Comparison of ENCODE assay signal across 11 cellular contexts in genomic region chr5:38433160-38433861, GRCh38.
DNase-seq lines count a peak whose midpoint lies in the region; ATAC-seq and TF ChIP-seq lines count a peak whose summit lies in the region.
"Had no signal": no experiment of that assay in that cellular context is flagged by ENCODE, and none has a peak within 500 bp of the region (broad histone marks: within the 10 kb centered on the region; RNA-seq: fewer than 3 reads in every experiment).

No MANE protein-coding gene starts in this region.

- no peak for ATAC-seq in HG02798 (IDR thresholded peaks at IDR 0.05; ENCODE audit: poor library complexity, unreplicated experiment)

- H3K79me1 ChIP-seq in mesenchymal stem cell (replicated peaks; ENCODE audit: low read length, poor library complexity, severe bottlenecking): no peaks in the 10 kb centered on the region

- peak overlapping the region; percentile 35 to 72 for H3K18ac ChIP-seq in mesenchymal stem cell (ENCODE audit: low read depth in 1 of 2, low read length in 2 of 2)

- intact Hi-C loops in vagina (cut with DNase I): loop anchor here (10.0 kb wide), 1 partner anchor 231 kb away; no protein-coding TSS in a partner anchor

- H3K27ac Mint-ChIP-seq in endodermal cell: no peak overlapping the region

- H3K27me3 Mint-ChIP-seq in endodermal cell (ENCODE audit: insufficient read depth): peaks cover 97% of the 10 kb centered on the region

- peak overlapping the region; percentile 89 for H4K91ac ChIP-seq in mesenchymal stem cell (ENCODE audit: low read length)

- H3K23ac ChIP-seq in mesenchymal stem cell (ENCODE audit: low read length in 2 of 2): no peak overlapping the region

- TF ChIP-seq CTCF in endodermal cell (conservative IDR thresholded peaks at IDR 0.05) (peak; percentile 20), vagina (IDR thresholded peaks at IDR 0.05) (no peak)

- no peak overlapping the region for H3K9ac ChIP-seq in endodermal cell (ENCODE audit: extremely low read depth, low read length, poor library complexity, severe bottlenecking)
- no peak overlapping the region for H3K9ac ChIP-seq in mesenchymal stem cell (ENCODE audit: low read length)

- no peak overlapping the region for H2BK5ac ChIP-seq in mesenchymal stem cell (ENCODE audit: low read depth, low read length, poor library complexity, severe bottlenecking)

- H3K27ac ChIP-seq in endodermal cell (ENCODE audit: low read depth, low read length): peak overlapping the region; percentile 12
- H3K27ac ChIP-seq in mesenchymal stem cell (ENCODE audit: low read length, poor library complexity, severe bottlenecking): peak overlapping the region; percentile 58
- peak overlapping the region; percentile 21 for H3K27ac ChIP-seq in vagina
- no peak overlapping the region for H3K27ac ChIP-seq in effector memory CD4-positive, alpha-beta T cell (ENCODE audit: insufficient read depth, low read length, poor library complexity, severe bottlenecking)

- H2BK120ac ChIP-seq in mesenchymal stem cell (ENCODE audit: low read depth, low read length): peak overlapping the region; percentile 82

- no peak for TF ChIP-seq POLR2A in vagina (IDR thresholded peaks at IDR 0.05)

- no peak overlapping the region for H3K4me2 ChIP-seq in mesenchymal stem cell (ENCODE audit: low read length, poor library complexity, severe bottlenecking)

- H3K9me3 ChIP-seq in endodermal cell (ENCODE audit: control insufficient read depth, low read length) (no peaks in the 10 kb centered on the region), mesenchymal stem cell (ENCODE audit: control insufficient read depth, low read length) (no peaks in the 10 kb centered on the region), vagina (no peaks in the 10 kb centered on the region)
- no peaks in the 10 kb centered on the region for H3K9me3 ChIP-seq in effector memory CD4-positive, alpha-beta T cell (ENCODE audit: control insufficient read depth, low read length)

- H3K4ac ChIP-seq in mesenchymal stem cell (ENCODE audit: low read depth in 1 of 2, low read length in 2 of 2): peak overlapping the region; percentile 6 to 49

- peak overlapping the region; percentile 66 for H4K8ac ChIP-seq in mesenchymal stem cell (ENCODE audit: low read length)

- H3K36me3 ChIP-seq in endodermal cell (ENCODE audit: control insufficient read depth, insufficient read depth, low read length) (no peaks in the 10 kb centered on the region), mesenchymal stem cell (ENCODE audit: control insufficient read depth in 1 of 2, insufficient read depth in 2 of 2, low read depth in 1 of 2, low read length in 2 of 2) (no peaks in the 10 kb centered on the region), vagina (no peaks in the 10 kb centered on the region)
- no peaks in the 10 kb centered on the region for H3K36me3 ChIP-seq in effector memory CD4-positive, alpha-beta T cell (ENCODE audit: control insufficient read depth, insufficient read depth, low read length)

- peaks cover 18% of the 10 kb centered on the region for H3K4me1 Mint-ChIP-seq in endodermal cell

- no peak overlapping the region for H2BK15ac ChIP-seq in mesenchymal stem cell (ENCODE audit: low read depth, poor library complexity, severe bottlenecking)

- H3K27me3 ChIP-seq in endodermal cell (ENCODE audit: control insufficient read depth, insufficient read depth, low read length, poor library complexity, severe bottlenecking) (peaks cover 82% of the 10 kb centered on the region), mesenchymal stem cell (ENCODE audit: control insufficient read depth in 1 of 2, insufficient read depth in 1 of 2, low read length in 2 of 2) (no peaks in the 10 kb centered on the region), vagina (no peaks in the 10 kb centered on the region)
- no peaks in the 10 kb centered on the region for H3K27me3 ChIP-seq in effector memory CD4-positive, alpha-beta T cell (replicated peaks; ENCODE audit: control insufficient read depth, insufficient read depth, low read length, poor library complexity, severe bottlenecking)

- no peak overlapping the region for H2AFZ ChIP-seq in mesenchymal stem cell (ENCODE audit: low read depth, low read length)

- peak overlapping the region; percentile 85 to 95 for H2BK12ac ChIP-seq in mesenchymal stem cell (ENCODE audit: low read length in 2 of 2)

- peak overlapping the region; percentile 27 for H2AK5ac ChIP-seq in mesenchymal stem cell (ENCODE audit: low read length, severe bottlenecking)

- H3K14ac ChIP-seq in mesenchymal stem cell (ENCODE audit: low read length in 2 of 2): no peak overlapping the region

- peaks cover 9% of the 10 kb centered on the region for H3K36me3 Mint-ChIP-seq in endodermal cell (ENCODE audit: low read depth)

- DNase-seq in NCI-H2227 (lab: John Stamatoyannopoulos, UW; ENCODE audit: unreplicated experiment) (peak; percentile 33), NCI-H2227 treated with DMSO at 0.1 percent for 48 hours (lab: John Stamatoyannopoulos, UW) (no peak), endodermal cell (no peak), mesenchymal stem cell (peak; percentile 94), vagina (ENCODE audit: extremely low spot score in 2 of 2) (no peak), NCI-H1105 (lab: John Stamatoyannopoulos, UW) (no peak)
- no peak for DNase-seq in effector memory CD4-positive, alpha-beta T cell
- DNase-seq: 8988T; NCI-H526; stimulated activated CD4-positive, alpha-beta T cell treated with anti-CD3 and anti-CD28 coated beads, Interleukin-2, amount 100 ng/mL, for 24 hours had no signal

- no peak overlapping the region for H3K4me3 Mint-ChIP-seq in endodermal cell

- no peak overlapping the region for H3K4me3 ChIP-seq in endodermal cell (ENCODE audit: low read length)
- H3K4me3 ChIP-seq in mesenchymal stem cell (ENCODE audit: insufficient read depth in 1 of 2, low read depth in 1 of 2, low read length in 2 of 2): no peak overlapping the region
- no peak overlapping the region for H3K4me3 ChIP-seq in vagina
- H3K4me3 ChIP-seq in effector memory CD4-positive, alpha-beta T cell (ENCODE audit: insufficient read depth, low read depth, low read length, poor library complexity, severe bottlenecking): no peak overlapping the region

- WGBS in endodermal cell (ENCODE audit: insufficient coverage in 1 of 2, insufficient read length in 1 of 2), 2 experiments: 84 to 87% methylated on average over 3 to 6 of the region's 6 CpGs
- 23% methylated on average over 5 of the region's 6 CpGs for WGBS in mesenchymal stem cell

- no peaks in the 10 kb centered on the region for H3K9me3 Mint-ChIP-seq in endodermal cell

- no peaks in the 10 kb centered on the region for H3K4me1 ChIP-seq in endodermal cell (ENCODE audit: control insufficient read depth, insufficient read depth, low read length)
- H3K4me1 ChIP-seq in mesenchymal stem cell (ENCODE audit: control insufficient read depth, insufficient read depth, low read depth, low read length): peaks cover 22% of the 10 kb centered on the region
- H3K4me1 ChIP-seq in vagina: peaks cover 14% of the 10 kb centered on the region
- H3K4me1 ChIP-seq in effector memory CD4-positive, alpha-beta T cell (ENCODE audit: control insufficient read depth, insufficient read depth, low read length, poor library complexity, severe bottlenecking): no peaks in the 10 kb centered on the region

Comparison
In these comparisons a context has a peak if more than half of its experiments do, and no peak if none do; other contexts are left out.
1. DNase-seq: peak in NCI-H2227 (single experiment) and mesenchymal stem cell (single experiment); none in NCI-H2227 treated with DMSO at 0.1 percent for 48 hours (single experiment), endodermal cell (single experiment), vagina (0 of 2), NCI-H1105 (single experiment) and effector memory CD4-positive, alpha-beta T cell (0 of 3).